Comparison of ENCODE assay signal across 9 cellular contexts in the genomic region with DNA sequence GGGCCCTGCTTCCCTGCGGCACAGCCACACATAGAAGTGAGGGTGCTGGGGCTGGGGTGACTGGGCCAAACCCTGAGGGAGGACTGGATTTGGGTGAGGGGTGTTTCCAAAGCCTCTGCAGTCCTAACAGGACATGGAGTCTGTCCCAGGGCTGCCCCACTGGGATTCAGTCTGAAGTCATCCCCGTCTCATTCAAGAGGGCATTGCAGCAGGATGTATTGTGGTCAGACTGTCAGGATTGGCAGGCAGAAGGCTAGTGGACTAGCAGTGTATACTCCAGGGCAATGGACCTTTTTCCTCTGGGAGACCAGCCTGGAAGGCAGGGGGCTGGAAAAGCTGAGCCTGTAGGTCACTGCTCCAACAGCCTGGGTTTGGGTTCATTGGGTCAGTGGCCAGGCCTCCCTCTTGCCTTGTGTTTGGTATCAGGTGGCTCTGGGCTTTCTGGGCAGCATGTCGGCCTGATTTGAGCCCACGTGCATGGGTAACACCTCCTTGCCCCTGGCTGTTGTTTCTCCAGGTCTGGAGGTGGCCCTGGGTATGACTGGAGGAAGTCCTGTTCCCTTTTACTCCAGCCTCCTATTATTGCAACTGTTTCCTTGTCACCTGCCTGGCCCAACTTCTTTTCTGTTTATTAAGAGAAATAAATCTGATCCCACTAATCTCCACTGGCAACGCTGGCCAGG. TPM values are rescaled to one million over a fixed set of nuclear protein-coding genes. Genes with fewer than 3 reads are reported as not detected.
A peak's percentile ranks its signal among the peaks of the same experiment; 100 is the strongest.
DNase-seq lines count a peak whose midpoint lies in the region; ATAC-seq and TF ChIP-seq lines count a peak whose summit lies in the region.
"Had no signal": no experiment of that assay in that cellular context is flagged by ENCODE, and none has a peak within 500 bp of the region (broad histone marks: within the 10 kb centered on the region; RNA-seq: fewer than 3 reads in every experiment).

No MANE protein-coding gene starts in this region.

- peaks cover 4% of the 10 kb centered on the region for H3K79me2 ChIP-seq in mesendoderm (ENCODE audit: control insufficient read depth, insufficient read depth, low read length)

- H3K4ac ChIP-seq in mesendoderm (ENCODE audit: low read depth, low read length) = no peak overlapping the region

- H3K27me3 ChIP-seq in left ventricle myocardium inferior (ENCODE audit: low read depth) (no peaks in the 10 kb centered on the region), mesendoderm (ENCODE audit: insufficient read depth, low read length, poor library complexity) (no peaks in the 10 kb centered on the region), aorta (ENCODE audit: control insufficient read depth in 1 of 2, insufficient read depth in 2 of 2, low read length in 1 of 2) (no peaks in the 10 kb centered on the region)

- no peak overlapping the region for H2BK15ac ChIP-seq in mesendoderm (replicated peaks; ENCODE audit: low read depth)

- no peak overlapping the region for H3K4me2 ChIP-seq in mesendoderm (ENCODE audit: low read length)

- peak overlapping the region; percentile 83 for H3K4me3 ChIP-seq in left ventricle myocardium inferior
- no peak overlapping the region for H3K4me3 ChIP-seq in mesendoderm (ENCODE audit: low read length)
- no peak overlapping the region for H3K4me3 ChIP-seq in aorta (ENCODE audit: low read length in 2 of 2)

- ATAC-seq in Right ventricle myocardium inferior = no peak
- ATAC-seq in aorta (ENCODE audit: low FRiP score) = peak; percentile 9

- peaks cover 33% of the 10 kb centered on the region for H3K4me1 ChIP-seq in left ventricle myocardium inferior
- H3K4me1 ChIP-seq in mesendoderm (ENCODE audit: control insufficient read depth, low read depth, low read length) = peaks cover 13% of the 10 kb centered on the region
- H3K4me1 ChIP-seq in aorta (ENCODE audit: control insufficient read depth in 1 of 2, insufficient read depth in 2 of 2, low read length in 2 of 2) = no peaks in the 10 kb centered on the region

- H3K27ac ChIP-seq in left ventricle myocardium inferior (replicated peaks) = peak overlapping the region; percentile 79
- H3K27ac ChIP-seq in mesendoderm (ENCODE audit: low read depth, low read length) = no peak overlapping the region
- no peak overlapping the region for H3K27ac ChIP-seq in aorta (ENCODE audit: low read depth in 1 of 2, low read length in 2 of 2)
- H3K27ac ChIP-seq: neutrophil had no signal

- peak overlapping the region; percentile 95 for H3K56ac ChIP-seq in mesendoderm (ENCODE audit: low read length)

- peak overlapping the region; percentile 81 for H3K9ac ChIP-seq in mesendoderm (ENCODE audit: low read length)

- no CpG with 5 or more reads among the region's 5 CpGs for WGBS in mesendoderm (ENCODE audit: extremely low coverage, insufficient coverage, low lambda C conversion rate)
- WGBS in aorta, 2 donors = 23 to 32% methylated on average over 5 of the region's 5 CpGs

- H2BK120ac ChIP-seq in mesendoderm (ENCODE audit: low read depth, low read length) = no peak overlapping the region

- intact Hi-C loops in left ventricle myocardium inferior (cut with micrococcal nuclease) = no loop called here
- intact Hi-C loops in Right ventricle myocardium inferior (cut with DNase I) = no loop called here
- intact Hi-C loops in aorta (cut with DNase I) = loop anchor here in 1 of 2 donors (5.0 kb wide), 1 partner anchor 41 kb away; a partner anchor contains a TSS

- H4K5ac ChIP-seq in mesendoderm (ENCODE audit: low read length) = no peak overlapping the region

- H4K8ac ChIP-seq in mesendoderm (ENCODE audit: low read depth, low read length) = no peak overlapping the region

- H3K36me3 ChIP-seq in left ventricle myocardium inferior (no peaks in the 10 kb centered on the region), mesendoderm (ENCODE audit: control insufficient read depth, insufficient read depth, low read length) (no peaks in the 10 kb centered on the region), aorta (ENCODE audit: control insufficient read depth in 1 of 2, insufficient read depth in 2 of 2, low read length in 1 of 2) (no peaks in the 10 kb centered on the region)
- H3K36me3 ChIP-seq: neutrophil had no signal

- H3K79me1 ChIP-seq in mesendoderm (ENCODE audit: low read length) = peaks cover 5% of the 10 kb centered on the region

- peak overlapping the region; percentile 32 for H2AK5ac ChIP-seq in mesendoderm (ENCODE audit: low read length)

- DNase-seq in left ventricle myocardium inferior (no peak), Right ventricle myocardium inferior (ENCODE audit: missing footprints) (no peak), dermis blood vessel endothelial cell (peak; percentile 55), mesendoderm (no peak), aorta (no peak), GDM1 (lab: John Stamatoyannopoulos, UW) (no peak), OCI-M1 (lab: John Stamatoyannopoulos, UW) (no peak)
- no peak for DNase-seq in stimulated activated CD4-positive, alpha-beta T cell treated with anti-CD3 and anti-CD28 coated beads, Interleukin-15, amount 100 ng/mL, for 24 hours

- no peak overlapping the region for H3K23ac ChIP-seq in mesendoderm (ENCODE audit: low read length)

- no peak for TF ChIP-seq CTCF in left ventricle myocardium inferior (IDR thresholded peaks at IDR 0.05; ENCODE audit: borderline replicate concordance)

- H3K9me3 ChIP-seq in left ventricle myocardium inferior (replicated peaks) = no peaks in the 10 kb centered on the region
- H3K9me3 ChIP-seq in aorta (ENCODE audit: control insufficient read depth, low read length) = no peaks in the 10 kb centered on the region
- H3K9me3 ChIP-seq: neutrophil had no signal

- H2BK5ac ChIP-seq in mesendoderm (ENCODE audit: low read length) = no peak overlapping the region

- H3K18ac ChIP-seq in mesendoderm (ENCODE audit: low read length) = no peak overlapping the region

RNA-seq across cellular contexts. Expression of a gene that starts 41.0 kb away (rescaled TPM):
- total RNA-seq in left ventricle myocardium inferior (16.2 TPM), Right ventricle myocardium inferior (24.7 TPM), dermis blood vessel endothelial cell (16.4 and 21.4 TPM in 2 replicates), aorta (10 to 100 TPM; 37.5 to 89.8 TPM)
- polyA plus RNA-seq in mesendoderm (2013, experiment 1 of 2) = 0.11 TPM
- 0.06 TPM for polyA plus RNA-seq in mesendoderm (2013, experiment 2 of 2)
- polyA plus RNA-seq in aorta = 10 to 100 TPM; 11.4 to 36.8 TPM
